Comparison of ENCODE assay signal across 8 cellular contexts in genomic region chr20:36493013-36493800, GRCh38. TPM values are rescaled to one million over a fixed set of nuclear protein-coding genes. Genes with fewer than 3 reads are reported as not detected.
DNase-seq lines count a peak whose midpoint lies in the region; ATAC-seq and TF ChIP-seq lines count a peak whose summit lies in the region.

No MANE protein-coding gene starts in this region.

- CTCF ChIA-PET in T-cell (lab: Charles Lee), result interaction anchor here in 1 of 2 donors (0.6 to 0.7 kb wide), 2 partner anchors 125 to 316 kb away, joined by 3 to 4 read pairs; no protein-coding TSS in a partner anchor

- H3K9me3 ChIP-seq in heart left ventricle (no peaks in the 10 kb centered on the region), smooth muscle cell (replicated peaks; ENCODE audit: low read depth) (no peaks in the 10 kb centered on the region)

- H3K4me2 ChIP-seq in smooth muscle cell, result no peak overlapping the region

- H2AFZ ChIP-seq in smooth muscle cell (ENCODE audit: low read depth), result no peak overlapping the region

- peaks cover 12% of the 10 kb centered on the region for H3F3A ChIP-seq in smooth muscle cell (ENCODE audit: low read depth)

- no peaks in the 10 kb centered on the region for H3K9me3 Mint-ChIP-seq in T-cell

- TF ChIP-seq CTCF in heart left ventricle (IDR thresholded peaks at IDR 0.05) (peak in 10 of 12 donors; percentile 12 to 52 (median 35)), smooth muscle cell (IDR thresholded peaks at IDR 0.05; ENCODE audit: borderline replicate concordance, insufficient read depth, poor library complexity, severe bottlenecking) (peak; percentile 12)

- H3K4me3 Mint-ChIP-seq in T-cell, result no peak overlapping the region

- intact Hi-C loops in heart left ventricle (cut with DNase I), result no loop called here

- H3K36me3 ChIP-seq in heart left ventricle, result peaks cover 0 to 28% (median 20%) of the 10 kb centered on the region in 9 donors
- H3K36me3 ChIP-seq in smooth muscle cell (ENCODE audit: low read depth), result no peaks in the 10 kb centered on the region

- POLR2A ChIA-PET in T-cell (lab: Charles Lee), result interaction anchor here in 1 of 2 donors (0.6 kb wide), 1 partner anchor 27 kb away, joined by 3 read pairs; no protein-coding TSS in a partner anchor

- peaks cover 99% of the 10 kb centered on the region for H3K79me2 ChIP-seq in smooth muscle cell (ENCODE audit: low read depth)

- no peak overlapping the region for H3K4me3 ChIP-seq in heart left ventricle
- H3K4me3 ChIP-seq in smooth muscle cell, result no peak overlapping the region

- peaks cover 5% of the 10 kb centered on the region for H3K36me3 Mint-ChIP-seq in T-cell

- H3K27me3 Mint-ChIP-seq in T-cell, result no peaks in the 10 kb centered on the region

- no peak for ATAC-seq in T-cell (replicated peaks in 1 of 4)
- ATAC-seq in heart left ventricle, result peak in 3 of 4 donors; percentile 5 to 22 (median 8)
- ATAC-seq in HG03159 (IDR thresholded peaks at IDR 0.05; ENCODE audit: unreplicated experiment), result no peak

- no peak overlapping the region for H3K9ac ChIP-seq in smooth muscle cell (ENCODE audit: low read depth)

- WGBS in heart left ventricle, 4 donors, result 40 to 82% (median 70%) methylated on average over 1 to 11 of the region's 11 CpGs
- 94% methylated on average over 11 of the region's 11 CpGs for WGBS in smooth muscle cell (ENCODE audit: low lambda C conversion rate)

- H3K4me1 ChIP-seq in heart left ventricle (peaks cover 8 to 94% (median 60%) of the 10 kb centered on the region in 12 donors), smooth muscle cell (ENCODE audit: low read depth) (peaks cover 12% of the 10 kb centered on the region)

- H3K27ac Mint-ChIP-seq in T-cell, result peak overlapping the region; percentile 89 to 94

- peak overlapping the region in 9 of 12 donors; percentile 3 to 83 (median 61) for H3K27ac ChIP-seq in heart left ventricle
- peak overlapping the region; percentile 23 for H3K27ac ChIP-seq in smooth muscle cell (ENCODE audit: low read depth)

- H4K20me1 ChIP-seq in smooth muscle cell (ENCODE audit: low read depth), result peaks cover 100% of the 10 kb centered on the region

- DNase-seq in NK-92 treated with Interleukin-12 subunit alpha and Interleukin-12 subunit beta, amount 100 ng/mL, for 24 hours (lab: John Stamatoyannopoulos, UW), result peak; percentile 33
- DNase-seq in NK-92 (lab: John Stamatoyannopoulos, UW; ENCODE audit: unreplicated experiment), result no peak
- no peak for DNase-seq in T-cell
- DNase-seq in heart left ventricle, result no peak
- no peak for DNase-seq in smooth muscle cell (lab: John Stamatoyannopoulos, UW; ENCODE audit: unreplicated experiment)
- DNase-seq in DMS79 treated with DMSO at 0.1 percent for 48 hours (lab: John Stamatoyannopoulos, UW), result no peak
- DNase-seq in activated CD8-positive, alpha-beta memory T cell treated with anti-CD3 and anti-CD28 coated beads for 24 hours, result no peak

- no peak for TF ChIP-seq POLR2A in heart left ventricle (IDR thresholded peaks at IDR 0.05)

- H3K27me3 ChIP-seq in heart left ventricle (no peaks in the 10 kb centered on the region), smooth muscle cell (ENCODE audit: low read depth) (no peaks in the 10 kb centered on the region)

- H3K4me1 Mint-ChIP-seq in T-cell, result peaks cover 37 to 55% (median 46%) of the 10 kb centered on the region in 3 donors

RNA-seq across cellular contexts. Expression of gene MYL9, which starts 48.1 kb away (rescaled TPM):
- total RNA-seq in T-cell (1 to 10 TPM in 4 of 5 donors, not detected in 1; 1.3 to 2.8 (median 1.7) TPM), heart left ventricle (1,000 to 10,000 TPM in 7 of 9 donors, 100 to 1,000 TPM in 2; 521 to 2,387 (median 1,751) TPM), smooth muscle cell (185 and 198 TPM in 2 replicates)
- polyA plus RNA-seq in heart left ventricle (1,000 to 10,000 TPM in 1 of 2 donors, 100 to 1,000 TPM in 1; 452 to 1,748 TPM), smooth muscle cell (993 and 1,109 TPM in 2 replicates)

Comparison
In these comparisons a context has a peak if more than half of its experiments do, and no peak if none do; other contexts are left out.
1. ATAC-seq: peak in heart left ventricle (3 of 4); none in T-cell (0 of 4) and HG03159 (single experiment).
2. RNA of gene MYL9, which starts 48.1 kb away (total RNA-seq): 521 to 2,387 TPM in heart left ventricle and 185 to 198 TPM in smooth muscle cell; 1.3 to 2.8 TPM in T-cell; every median in the first group is over 10 times any median in the second.